In genomic region chr16:81709369-81709900, GRCh38 we compare ENCODE assay signal across 16 cellular contexts.
"Had no signal": no experiment of that assay in that cellular context is flagged by ENCODE, and none has a peak within 500 bp of the region (broad histone marks: within the 10 kb centered on the region; RNA-seq: fewer than 3 reads in every experiment).

No MANE protein-coding gene starts in this region.

- H3K27me3 Mint-ChIP-seq: natural killer cell treated with Interleukin-12 subunit alpha and Interleukin-12 subunit beta and Interleukin-15 and Interleukin-18, amount 100 ng/mL, for 72 hours; stimulated activated naive CD8-positive, alpha-beta T cell treated with anti-CD3 and anti-CD28 coated beads, Interleukin-15, Interleukin-2, amounts not matched to agents 100 ng/mL and 50 ng/mL, for 24 hours had no signal

- H3K27me3 ChIP-seq: ascending aorta, suprapubic skin, transverse colon had no signal

- H3K9me3 Mint-ChIP-seq: activated T-cell treated with anti-CD3 and anti-CD28 coated beads, Interleukin-2, amount 50 U/mL, for 72 hours; mesothelial cell of epicardium; natural killer cell treated with Interleukin-12 subunit alpha and Interleukin-12 subunit beta and Interleukin-15 and Interleukin-18, amount 100 ng/mL, for 72 hours; stimulated activated naive CD8-positive, alpha-beta T cell treated with anti-CD3 and anti-CD28 coated beads, Interleukin-15, Interleukin-2, amounts not matched to agents 100 ng/mL and 50 ng/mL, for 24 hours; T-helper 2 cell treated with Interferon-gamma antibody and Interleukin-4, amounts not matched to agents 5 μg/mL and 100 μg/mL, for 36 hours had no signal

- H3K27ac Mint-ChIP-seq: mesothelial cell of epicardium; natural killer cell treated with Interleukin-12 subunit alpha and Interleukin-12 subunit beta and Interleukin-15 and Interleukin-18, amount 100 ng/mL, for 72 hours; stimulated activated naive CD8-positive, alpha-beta T cell treated with anti-CD3 and anti-CD28 coated beads, Interleukin-15, Interleukin-2, amounts not matched to agents 100 ng/mL and 50 ng/mL, for 24 hours had no signal

- H3K27ac ChIP-seq: ascending aorta, suprapubic skin had no signal

- H3K4me3 Mint-ChIP-seq: activated T-cell treated with anti-CD3 and anti-CD28 coated beads, Interleukin-2, amount 50 U/mL, for 72 hours; mesothelial cell of epicardium; natural killer cell treated with Interleukin-12 subunit alpha and Interleukin-12 subunit beta and Interleukin-15 and Interleukin-18, amount 100 ng/mL, for 72 hours; stimulated activated naive CD8-positive, alpha-beta T cell treated with anti-CD3 and anti-CD28 coated beads, Interleukin-15, Interleukin-2, amounts not matched to agents 100 ng/mL and 50 ng/mL, for 24 hours; T-helper 2 cell treated with Interferon-gamma antibody and Interleukin-4, amounts not matched to agents 5 μg/mL and 100 μg/mL, for 36 hours had no signal

- H3K9me3 ChIP-seq: ascending aorta, suprapubic skin, transverse colon had no signal

- ATAC-seq: activated T-cell treated with anti-CD3 and anti-CD28 coated beads, Interleukin-2, amount 50 U/mL, for 72 hours; left colon; natural killer cell treated with Interleukin-12 subunit alpha and Interleukin-12 subunit beta and Interleukin-15 and Interleukin-18, amount 100 ng/mL, for 72 hours had no signal

- H3K4me1 ChIP-seq: ascending aorta had no signal

- DNase-seq: activated CD4-positive, alpha-beta T cell treated with anti-CD3 and anti-CD28 coated beads, Interleukin-2, amount 50 U/mL, for 4 hours; activated effector memory CD4-positive, alpha-beta T cell treated with anti-CD3 and anti-CD28 coated beads, Interleukin-2, amount 50 U/mL, for 16 hours; activated naive CD4-positive, alpha-beta T cell treated with anti-CD3 and anti-CD28 coated beads, Interleukin-2, amount 50 U/mL, for 16 hours; activated T-cell treated with anti-CD3 and anti-CD28 coated beads, Interleukin-2, amount 50 U/mL, for 72 hours; effector CD4-positive, alpha-beta T cell; left colon; nucleus accumbens; retina; transverse colon had no signal

- H3K4me3 ChIP-seq: ascending aorta, lung, suprapubic skin, transverse colon had no signal
